In the genomic region with DNA sequence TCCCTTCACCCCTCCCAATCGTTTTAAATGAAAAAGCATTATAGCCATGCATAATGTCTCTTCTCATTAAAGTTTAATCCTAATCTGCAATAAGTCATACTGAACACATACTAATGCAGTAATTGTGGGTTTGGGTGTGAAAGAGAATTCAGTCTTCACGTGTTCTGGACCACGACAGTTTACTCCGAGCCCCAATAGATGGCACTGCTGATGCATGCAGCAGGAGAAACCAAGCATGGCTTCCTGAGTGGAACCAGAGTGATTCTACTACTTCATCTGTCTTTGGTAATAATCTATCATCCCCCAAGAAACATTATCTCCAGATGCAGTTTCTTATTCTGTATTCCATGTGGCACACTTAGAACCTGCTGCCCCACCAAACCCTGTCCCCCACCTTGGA, we compare ENCODE assay signal across 2 cellular contexts.
TF ChIP-seq lines count a peak whose summit lies in the region.

No MANE protein-coding gene starts in this region.

TF ChIP-seq in SK-N-SH, 30 proteins besides CTCF, POLR2A, EP300 and RAD21 (continued from another document):
- TF ChIP-seq, protein P1, sequence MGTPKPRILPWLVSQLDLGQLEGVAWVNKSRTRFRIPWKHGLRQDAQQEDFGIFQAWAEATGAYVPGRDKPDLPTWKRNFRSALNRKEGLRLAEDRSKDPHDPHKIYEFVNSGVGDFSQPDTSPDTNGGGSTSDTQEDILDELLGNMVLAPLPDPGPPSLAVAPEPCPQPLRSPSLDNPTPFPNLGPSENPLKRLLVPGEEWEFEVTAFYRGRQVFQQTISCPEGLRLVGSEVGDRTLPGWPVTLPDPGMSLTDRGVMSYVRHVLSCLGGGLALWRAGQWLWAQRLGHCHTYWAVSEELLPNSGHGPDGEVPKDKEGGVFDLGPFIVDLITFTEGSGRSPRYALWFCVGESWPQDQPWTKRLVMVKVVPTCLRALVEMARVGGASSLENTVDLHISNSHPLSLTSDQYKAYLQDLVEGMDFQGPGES (IDR thresholded peaks at IDR 0.05; ENCODE audit: low read depth, low read length), result no peak

TF ChIP-seq in SK-N-SH treated with all-trans-retinoic acid at 6 μM for 48 hours, 23 proteins besides CTCF, POLR2A, EP300 and RAD21 (continued from another document):
- TF ChIP-seq, protein P2, sequence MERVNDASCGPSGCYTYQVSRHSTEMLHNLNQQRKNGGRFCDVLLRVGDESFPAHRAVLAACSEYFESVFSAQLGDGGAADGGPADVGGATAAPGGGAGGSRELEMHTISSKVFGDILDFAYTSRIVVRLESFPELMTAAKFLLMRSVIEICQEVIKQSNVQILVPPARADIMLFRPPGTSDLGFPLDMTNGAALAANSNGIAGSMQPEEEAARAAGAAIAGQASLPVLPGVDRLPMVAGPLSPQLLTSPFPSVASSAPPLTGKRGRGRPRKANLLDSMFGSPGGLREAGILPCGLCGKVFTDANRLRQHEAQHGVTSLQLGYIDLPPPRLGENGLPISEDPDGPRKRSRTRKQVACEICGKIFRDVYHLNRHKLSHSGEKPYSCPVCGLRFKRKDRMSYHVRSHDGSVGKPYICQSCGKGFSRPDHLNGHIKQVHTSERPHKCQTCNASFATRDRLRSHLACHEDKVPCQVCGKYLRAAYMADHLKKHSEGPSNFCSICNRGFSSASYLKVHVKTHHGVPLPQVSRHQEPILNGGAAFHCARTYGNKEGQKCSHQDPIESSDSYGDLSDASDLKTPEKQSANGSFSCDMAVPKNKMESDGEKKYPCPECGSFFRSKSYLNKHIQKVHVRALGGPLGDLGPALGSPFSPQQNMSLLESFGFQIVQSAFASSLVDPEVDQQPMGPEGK (CRISPR knock-in tag; IDR thresholded peaks at IDR 0.05; ENCODE audit: borderline replicate concordance), result no peak
- TF ChIP-seq, protein P3, sequence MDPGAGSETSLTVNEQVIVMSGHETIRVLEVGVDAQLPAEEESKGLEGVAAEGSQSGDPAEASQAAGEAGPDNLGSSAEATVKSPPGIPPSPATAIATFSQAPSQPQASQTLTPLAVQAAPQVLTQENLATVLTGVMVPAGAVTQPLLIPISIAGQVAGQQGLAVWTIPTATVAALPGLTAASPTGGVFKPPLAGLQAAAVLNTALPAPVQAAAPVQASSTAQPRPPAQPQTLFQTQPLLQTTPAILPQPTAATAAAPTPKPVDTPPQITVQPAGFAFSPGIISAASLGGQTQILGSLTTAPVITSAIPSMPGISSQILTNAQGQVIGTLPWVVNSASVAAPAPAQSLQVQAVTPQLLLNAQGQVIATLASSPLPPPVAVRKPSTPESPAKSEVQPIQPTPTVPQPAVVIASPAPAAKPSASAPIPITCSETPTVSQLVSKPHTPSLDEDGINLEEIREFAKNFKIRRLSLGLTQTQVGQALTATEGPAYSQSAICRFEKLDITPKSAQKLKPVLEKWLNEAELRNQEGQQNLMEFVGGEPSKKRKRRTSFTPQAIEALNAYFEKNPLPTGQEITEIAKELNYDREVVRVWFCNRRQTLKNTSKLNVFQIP (CRISPR knock-in tag; IDR thresholded peaks at IDR 0.05; ENCODE audit: borderline replicate concordance, low read depth), result no peak
TF ChIP-seq in SK-N-SH treated with all-trans-retinoic acid at 6 μM for 48 hours: peak in this region for 0.
